9 cellular contexts compared by ENCODE assay signal in genomic region chr7:130893441-130893894, GRCh38.
A peak's percentile ranks its signal among the peaks of the same experiment; 100 is the strongest.
DNase-seq lines count a peak whose midpoint lies in the region; ATAC-seq, FAIRE-seq and TF ChIP-seq lines count a peak whose summit lies in the region.
"Had no signal": no experiment of that assay in that cellular context is flagged by ENCODE, and none has a peak within 500 bp of the region (broad histone marks: within the 10 kb centered on the region; RNA-seq: fewer than 3 reads in every experiment).

No MANE protein-coding gene starts in this region.

- H3K27me3 ChIP-seq in astrocyte (ENCODE audit: insufficient read depth, low read length) (no peaks in the 10 kb centered on the region), suprapubic skin (no peaks in the 10 kb centered on the region)

- no peak overlapping the region for H3K4me3 Mint-ChIP-seq in astrocyte (ENCODE audit: unreplicated experiment)

- no peaks in the 10 kb centered on the region for H3K9me3 ChIP-seq in astrocyte (ENCODE audit: insufficient read depth, low read depth, low read length)
- H3K9me3 ChIP-seq in kidney (ENCODE audit: control insufficient read depth in 1 of 2, low read length in 2 of 2): no peaks in the 10 kb centered on the region
- no peaks in the 10 kb centered on the region for H3K9me3 ChIP-seq in suprapubic skin

- H3K4me1 ChIP-seq in astrocyte (ENCODE audit: insufficient read depth, low read length): peaks cover 84% of the 10 kb centered on the region
- peaks cover 43 to 56% of the 10 kb centered on the region in 2 donors for H3K4me1 ChIP-seq in kidney (ENCODE audit: control insufficient read depth in 1 of 2, insufficient read depth in 1 of 2, low read depth in 1 of 2, low read length in 2 of 2)
- peaks cover 80% of the 10 kb centered on the region for H3K4me1 ChIP-seq in suprapubic skin

- H3K36me3 ChIP-seq in astrocyte (ENCODE audit: insufficient read depth, low read length) (peaks cover 48% of the 10 kb centered on the region), kidney (ENCODE audit: control insufficient read depth in 1 of 2, insufficient read depth in 2 of 2, low read length in 2 of 2) (peaks cover 3 to 9% of the 10 kb centered on the region in 2 donors), suprapubic skin (peaks cover 11% of the 10 kb centered on the region)

- H3K4me1 Mint-ChIP-seq in astrocyte (ENCODE audit: low read depth, unreplicated experiment): peaks cover 74% of the 10 kb centered on the region

- WGBS in suprapubic skin: 51% methylated on average over 7 of the region's 7 CpGs

- intact Hi-C loops in kidney (cut with DNase I): loop anchor here (10.0 kb wide), 1 partner anchor 151 kb away; no protein-coding TSS in a partner anchor

- H3K27ac Mint-ChIP-seq in astrocyte (ENCODE audit: unreplicated experiment): peak overlapping the region; percentile 70

- H3K4me3 ChIP-seq in astrocyte (ENCODE audit: insufficient read depth, low read depth, low read length): no peak overlapping the region
- H3K4me3 ChIP-seq in kidney (ENCODE audit: low read length in 2 of 2): no peak overlapping the region
- H3K4me3 ChIP-seq in suprapubic skin: no peak overlapping the region

- TF ChIP-seq EP300 in suprapubic skin (IDR thresholded peaks at IDR 0.05): no peak

- H2AFZ ChIP-seq in astrocyte (ENCODE audit: low read depth, low read length): no peak overlapping the region

- DNase-seq in activated CD4-positive, CD25-positive, alpha-beta regulatory T cell treated with anti-CD3 and anti-CD28 coated beads, Interleukin-2, amount 50 U/mL, for 72 hours: no peak
- DNase-seq in astrocyte (ENCODE audit: low read depth) (peak; percentile 79), kidney (no peak), suprapubic skin (ENCODE audit: low spot score in 2 of 2) (no peak), activated gamma-delta T cell treated with Interleukin-2 at 50 U/mL for 16 hours (no peak)
- DNase-seq: NCI-H1436 treated with DMSO at 0.1 percent for 48 hours had no signal

- peak overlapping the region; percentile 80 for H3K9ac ChIP-seq in astrocyte (ENCODE audit: low read length)
- H3K9ac ChIP-seq in kidney (ENCODE audit: low read length in 2 of 2): peak overlapping the region in 1 of 2 donors; percentile 63

- no peak for TF ChIP-seq POLR2A in suprapubic skin (IDR thresholded peaks at IDR 0.05)

- no peaks in the 10 kb centered on the region for H3K27me3 Mint-ChIP-seq in astrocyte (ENCODE audit: low read depth, unreplicated experiment)

- H4K20me1 ChIP-seq in astrocyte (ENCODE audit: insufficient read depth, low read length): peaks cover 74% of the 10 kb centered on the region

- H3K27ac ChIP-seq in astrocyte (ENCODE audit: low read depth, low read length): peak overlapping the region; percentile 94
- peak overlapping the region; percentile 78 to 95 for H3K27ac ChIP-seq in kidney (ENCODE audit: low read depth in 2 of 2, low read length in 2 of 2)
- H3K27ac ChIP-seq in suprapubic skin: peak overlapping the region; percentile 85

- FAIRE-seq in astrocyte (lab: Jason Lieb, UNC): no peak
- no peak for FAIRE-seq in kidney (lab: Jason Lieb, UNC)

- no peaks in the 10 kb centered on the region for H3K9me3 Mint-ChIP-seq in astrocyte (ENCODE audit: unreplicated experiment)

- peaks cover 32% of the 10 kb centered on the region for H3K36me3 Mint-ChIP-seq in astrocyte (ENCODE audit: low read depth, unreplicated experiment)

- TF ChIP-seq CTCF in astrocyte (IDR thresholded peaks at IDR 0.05; ENCODE audit: insufficient read depth, low read depth, low read length) (no peak), kidney (IDR thresholded peaks at IDR 0.05; ENCODE audit: borderline replicate concordance, extremely low read depth, insufficient read depth) (no peak), suprapubic skin (IDR thresholded peaks at IDR 0.05) (no peak)

- H3K79me2 ChIP-seq in astrocyte (ENCODE audit: insufficient read depth, low read length): peaks cover 95% of the 10 kb centered on the region

- H3K4me2 ChIP-seq in astrocyte (ENCODE audit: low read length): peak overlapping the region; percentile 60

- ATAC-seq in activated CD4-positive, CD25-positive, alpha-beta regulatory T cell treated with anti-CD3 and anti-CD28 coated beads, Interleukin-2, amount 50 U/mL, for 24 hours: peak; percentile 4 to 13
- ATAC-seq in HG02870 (IDR thresholded peaks at IDR 0.05; ENCODE audit: unreplicated experiment) (no peak), HG03095 (IDR thresholded peaks at IDR 0.05; ENCODE audit: unreplicated experiment) (no peak)

Comparison
In these comparisons a context has a peak if more than half of its experiments do, and no peak if none do; other contexts are left out.
1. ATAC-seq: peak in activated CD4-positive, CD25-positive, alpha-beta regulatory T cell treated with anti-CD3 and anti-CD28 coated beads, Interleukin-2, amount 50 U/mL, for 24 hours (2 of 2); none in HG02870 (single experiment) and HG03095 (single experiment).
2. Peak in every context shown above with its lines, with median percentiles within 50 percentile points of each other: H3K27ac ChIP-seq.